ENCODE assay signal across 10 cellular contexts in genomic region chr22:29979645-29980303, GRCh38.
DNase-seq lines count a peak whose midpoint lies in the region; ATAC-seq and TF ChIP-seq lines count a peak whose summit lies in the region.
"Had no signal": no experiment of that assay in that cellular context is flagged by ENCODE, and none has a peak within 500 bp of the region (broad histone marks: within the 10 kb centered on the region; RNA-seq: fewer than 3 reads in every experiment).

No MANE protein-coding gene starts in this region.

- H3K36me3 ChIP-seq in neural progenitor cell: no peaks in the 10 kb centered on the region

- peaks cover 2% of the 10 kb centered on the region for H4K20me1 ChIP-seq in neural progenitor cell (ENCODE audit: low read depth)

- peaks cover 9% of the 10 kb centered on the region for H3K36me3 Mint-ChIP-seq in neural progenitor cell

- ATAC-seq in GM18867 (IDR thresholded peaks at IDR 0.05; ENCODE audit: unreplicated experiment) (peak; percentile 65), HG02588 (IDR thresholded peaks at IDR 0.05; ENCODE audit: unreplicated experiment) (peak; percentile 68), Right ventricle myocardium inferior (no peak)
- ATAC-seq: activated CD8-positive, alpha-beta memory T cell treated with anti-CD3 and anti-CD28 coated beads, Interleukin-2, amount 10 ng/mL, durations not matched to agents 7 days and 5 days had no signal

- H3K4me2 ChIP-seq in neural progenitor cell: no peak overlapping the region

- no peaks in the 10 kb centered on the region for H3K27me3 ChIP-seq in neural progenitor cell
- H3K27me3 ChIP-seq: pancreas had no signal

- no peak overlapping the region for H3K4me3 ChIP-seq in neural progenitor cell
- H3K4me3 ChIP-seq: pancreas had no signal

- H3K79me2 ChIP-seq in neural progenitor cell (ENCODE audit: low read depth): peaks cover 7% of the 10 kb centered on the region

- H3K27ac Mint-ChIP-seq in neural progenitor cell: no peak overlapping the region
- H3K27ac Mint-ChIP-seq: activated CD8-positive, alpha-beta memory T cell treated with anti-CD3 and anti-CD28 coated beads, Interleukin-2, amount 10 ng/mL, durations not matched to agents 7 days and 5 days had no signal

- no peak overlapping the region for H2AFZ ChIP-seq in neural progenitor cell (replicated peaks)

- peaks cover 2% of the 10 kb centered on the region for H3K4me1 ChIP-seq in neural progenitor cell

- no peaks in the 10 kb centered on the region for H3K4me1 Mint-ChIP-seq in neural progenitor cell
- H3K4me1 Mint-ChIP-seq: activated CD8-positive, alpha-beta memory T cell treated with anti-CD3 and anti-CD28 coated beads, Interleukin-2, amount 10 ng/mL, durations not matched to agents 7 days and 5 days had no signal

- peaks cover 9% of the 10 kb centered on the region for H3F3A ChIP-seq in neural progenitor cell (ENCODE audit: low read depth)

- no peaks in the 10 kb centered on the region for H3K9me3 Mint-ChIP-seq in neural progenitor cell

- DNase-seq in NCI-H345 treated with DMSO at 0.1 percent for 48 hours (lab: John Stamatoyannopoulos, UW; ENCODE audit: unreplicated experiment) (peak; percentile 4), neural progenitor cell (ENCODE audit: low spot score) (no peak), AML-193 (lab: John Stamatoyannopoulos, UW) (no peak), mesenteric fat pad (ENCODE audit: low spot score) (no peak), Right ventricle myocardium inferior (ENCODE audit: missing footprints) (no peak)
- DNase-seq in stimulated activated CD4-positive, alpha-beta T cell treated with anti-CD3 and anti-CD28 coated beads, Interleukin-2, amount 100 ng/mL, for 24 hours: no peak
- DNase-seq: activated CD8-positive, alpha-beta memory T cell treated with anti-CD3 and anti-CD28 coated beads, Interleukin-2, amount 10 ng/mL, durations not matched to agents 7 days and 5 days had no signal

- no peaks in the 10 kb centered on the region for H3K27me3 Mint-ChIP-seq in neural progenitor cell (ENCODE audit: insufficient read depth, low read depth)
- H3K27me3 Mint-ChIP-seq: activated CD8-positive, alpha-beta memory T cell treated with anti-CD3 and anti-CD28 coated beads, Interleukin-2, amount 10 ng/mL, durations not matched to agents 7 days and 5 days had no signal

- intact Hi-C loops in Right ventricle myocardium inferior (cut with DNase I): no loop called here

- peak overlapping the region; percentile 15 for H3K27ac ChIP-seq in neural progenitor cell

- TF ChIP-seq CTCF in neural progenitor cell (IDR thresholded peaks at IDR 0.05): no peak

- H3K4me3 Mint-ChIP-seq in neural progenitor cell: no peak overlapping the region
- H3K4me3 Mint-ChIP-seq: activated CD8-positive, alpha-beta memory T cell treated with anti-CD3 and anti-CD28 coated beads, Interleukin-2, amount 10 ng/mL, durations not matched to agents 7 days and 5 days had no signal

- no peaks in the 10 kb centered on the region for H3K9me3 ChIP-seq in neural progenitor cell (ENCODE audit: low read depth)
- H3K9me3 ChIP-seq: pancreas had no signal

- H3K9ac ChIP-seq in neural progenitor cell: no peak overlapping the region
